In genomic region chr9:87505869-87506678, GRCh38 we compare ENCODE assay signal across 15 cellular contexts. TPM values are rescaled to one million over a fixed set of nuclear protein-coding genes. Genes with fewer than 3 reads are reported as not detected.
A peak's percentile ranks its signal among the peaks of the same experiment; 100 is the strongest.
DNase-seq lines count a peak whose midpoint lies in the region; ATAC-seq and TF ChIP-seq lines count a peak whose summit lies in the region.
"Had no signal": no experiment of that assay in that cellular context is flagged by ENCODE, and none has a peak within 500 bp of the region (broad histone marks: within the 10 kb centered on the region; RNA-seq: fewer than 3 reads in every experiment).

No MANE protein-coding gene starts in this region.

- no peaks in the 10 kb centered on the region for H3K27me3 ChIP-seq in PC-9 (ENCODE audit: insufficient read depth, low read depth)
- no peaks in the 10 kb centered on the region for H3K27me3 ChIP-seq in mesenchymal stem cell (ENCODE audit: control insufficient read depth in 1 of 2, insufficient read depth in 1 of 2, low read length in 2 of 2)

- TF ChIP-seq CTCF in Calu3 (IDR thresholded peaks at IDR 0.05; ENCODE audit: unreplicated experiment) (no peak), PC-9 (conservative IDR thresholded peaks at IDR 0.05) (no peak)

- no peak overlapping the region for H3K4me3 ChIP-seq in PC-9
- no peak overlapping the region for H3K4me3 ChIP-seq in mesenchymal stem cell (ENCODE audit: insufficient read depth in 1 of 2, low read depth in 1 of 2, low read length in 2 of 2)

- no peak overlapping the region for H3K14ac ChIP-seq in mesenchymal stem cell (ENCODE audit: low read length in 2 of 2)

- H3K36me3 ChIP-seq in PC-9 (ENCODE audit: low read depth): peaks cover 25% of the 10 kb centered on the region
- H3K36me3 ChIP-seq in mesenchymal stem cell (ENCODE audit: control insufficient read depth in 1 of 2, insufficient read depth in 2 of 2, low read depth in 1 of 2, low read length in 2 of 2): peaks cover 2 to 31% of the 10 kb centered on the region in 2 experiments

- peak overlapping the region; percentile 32 for H3K4me3 Mint-ChIP-seq in Calu3 (ENCODE audit: low read depth, unreplicated experiment)
- H3K4me3 Mint-ChIP-seq: CD8-positive, alpha-beta T cell; HFFc6 had no signal

- H2AFZ ChIP-seq in PC-9 (no peak overlapping the region), mesenchymal stem cell (ENCODE audit: low read depth, low read length) (no peak overlapping the region)

- no peak overlapping the region for H3K9ac ChIP-seq in mesenchymal stem cell (ENCODE audit: low read length)

- BruUV-seq in Calu3 (replicated peaks; lab: Mats Ljungman, UMichigan) (no TSS peak), PC-9 (replicated peaks; lab: Mats Ljungman, UMichigan) (no TSS peak)

- H3F3A ChIP-seq in PC-9 (ENCODE audit: insufficient read depth, low read depth): peaks cover 38% of the 10 kb centered on the region

- H3K79me2 ChIP-seq in PC-9 (ENCODE audit: low read depth): peaks cover 55% of the 10 kb centered on the region

- DNase-seq in Calu3 (peak; percentile 41), PC-9 (peak in 1 of 2 experiments; percentile 53), left colon (no peak), renal cortical epithelial cell (ENCODE audit: low read depth) (peak; percentile 95), posterior vena cava (ENCODE audit: low spot score) (no peak), mesenchymal stem cell (no peak)
- DNase-seq: CD8-positive, alpha-beta T cell; DMS 273 treated with DMSO at 0.1 percent for 48 hours; GOT3; HFFc6; NCI-H146; NCI-H2081 treated with DMSO at 0.1 percent for 48 hours; NCI-H69; PC-3 had no signal

- peak overlapping the region; percentile 79 for H3K27ac Mint-ChIP-seq in Calu3 (ENCODE audit: unreplicated experiment)
- H3K27ac Mint-ChIP-seq: CD8-positive, alpha-beta T cell; HFFc6 had no signal

- H2BK120ac ChIP-seq in mesenchymal stem cell (ENCODE audit: low read depth, low read length): no peak overlapping the region

- 98% methylated on average over 11 of the region's 13 CpGs for WGBS in mesenchymal stem cell

- peaks cover 25% of the 10 kb centered on the region for H3K79me1 ChIP-seq in mesenchymal stem cell (replicated peaks; ENCODE audit: low read length, poor library complexity, severe bottlenecking)

- H3K9me3 Mint-ChIP-seq in Calu3 (ENCODE audit: low read depth, unreplicated experiment): no peaks in the 10 kb centered on the region
- H3K9me3 Mint-ChIP-seq: CD8-positive, alpha-beta T cell had no signal

- H3K4me1 Mint-ChIP-seq in Calu3 (ENCODE audit: low read depth, unreplicated experiment): peaks cover 40% of the 10 kb centered on the region

- no peak overlapping the region for H2BK15ac ChIP-seq in mesenchymal stem cell (ENCODE audit: low read depth, poor library complexity, severe bottlenecking)

- peak overlapping the region; percentile 22; the same call in 1 of the 2 replicates for H3K4me2 ChIP-seq in PC-9
- H3K4me2 ChIP-seq in mesenchymal stem cell (ENCODE audit: low read length, poor library complexity, severe bottlenecking): no peak overlapping the region

- no peak overlapping the region for H3K4ac ChIP-seq in mesenchymal stem cell (ENCODE audit: low read depth in 1 of 2, low read length in 2 of 2)

- H4K8ac ChIP-seq in mesenchymal stem cell (ENCODE audit: low read length): no peak overlapping the region

- H3K23ac ChIP-seq in mesenchymal stem cell (ENCODE audit: low read length in 2 of 2): no peak overlapping the region

- peak; percentile 6 for ATAC-seq in left colon
- no peak for ATAC-seq in GM21576 (IDR thresholded peaks at IDR 0.05; ENCODE audit: unreplicated experiment)
- ATAC-seq: CD8-positive, alpha-beta T cell; PC-3 had no signal

- intact Hi-C loops in Calu3 (cut with micrococcal nuclease; ENCODE audit: unreplicated experiment) (loop anchor here (5.0 to 10.0 kb wide), 3 partner anchors 69 to 156 kb away; no protein-coding TSS in a partner anchor), PC-9 (cut with micrococcal nuclease; ENCODE audit: unreplicated experiment) (no loop called here), left colon (cut with DNase I, micrococcal nuclease) (no loop called here), posterior vena cava (cut with DNase I) (no loop called here)

- POLR2A ChIA-PET in PC-9 (lab: Charles Lee; ENCODE audit: unreplicated experiment): no interaction called here

- H3K18ac ChIP-seq in mesenchymal stem cell (ENCODE audit: low read depth in 1 of 2, low read length in 2 of 2): no peak overlapping the region

- no peak overlapping the region for H2BK5ac ChIP-seq in mesenchymal stem cell (ENCODE audit: low read depth, low read length, poor library complexity, severe bottlenecking)

- H3K9me2 ChIP-seq in PC-9 (ENCODE audit: insufficient read depth): no peaks in the 10 kb centered on the region

- H3K27me3 Mint-ChIP-seq in Calu3 (ENCODE audit: unreplicated experiment): no peaks in the 10 kb centered on the region

- peak overlapping the region; percentile 35 for H3K27ac ChIP-seq in PC-9
- no peak overlapping the region for H3K27ac ChIP-seq in mesenchymal stem cell (ENCODE audit: low read length, poor library complexity, severe bottlenecking)

- 0 out of 2 replicates have a peak, but pooled peaks cover 3% of the 10 kb centered on the region for H4K20me1 ChIP-seq in PC-9 (ENCODE audit: insufficient read depth)

- peaks cover 54% of the 10 kb centered on the region for H3K36me3 Mint-ChIP-seq in Calu3 (ENCODE audit: insufficient read depth, unreplicated experiment)
- H3K36me3 Mint-ChIP-seq: CD8-positive, alpha-beta T cell had no signal

- no peak overlapping the region for H2BK12ac ChIP-seq in mesenchymal stem cell (ENCODE audit: low read length in 2 of 2)

- CTCF ChIA-PET in Calu3 (lab: Charles Lee) (interaction anchor here (0.7 to 1.0 kb wide), 4 partner anchors 9 to 108 kb away, joined by 3 to 4 read pairs (median 3); partner anchors contain the start of gene DAPK1), PC-9 (lab: Charles Lee) (no interaction called here)

- H3K9me3 ChIP-seq in PC-9 (ENCODE audit: insufficient read depth, low read depth): no peaks in the 10 kb centered on the region
- no peaks in the 10 kb centered on the region for H3K9me3 ChIP-seq in mesenchymal stem cell (ENCODE audit: control insufficient read depth, low read length)

- H4K91ac ChIP-seq in mesenchymal stem cell (ENCODE audit: low read length): no peak overlapping the region

- H3K4me1 ChIP-seq in PC-9 (replicated peaks; ENCODE audit: insufficient read depth): peaks cover 58% of the 10 kb centered on the region
- peaks cover 13% of the 10 kb centered on the region for H3K4me1 ChIP-seq in mesenchymal stem cell (ENCODE audit: control insufficient read depth, insufficient read depth, low read depth, low read length)

- H2AK5ac ChIP-seq in mesenchymal stem cell (ENCODE audit: low read length, severe bottlenecking): no peak overlapping the region

RNA-seq across cellular contexts. Expression of gene DAPK1, which starts 8.4 kb away (rescaled TPM):
- total RNA-seq in Calu3 (2022) (133 and 166 TPM in 2 replicates), PC-9 (2021) (100 and 158 TPM in 2 replicates), left colon (10 to 100 TPM; 10.4 to 22.8 TPM), renal cortical epithelial cell (41.0 and 263 TPM in 2 replicates), posterior vena cava (10 to 100 TPM; 33.2 to 34.3 TPM)
- polyA plus RNA-seq in mesenchymal stem cell (2013, experiment 1 of 2): 3.1 TPM
- 3.0 TPM for polyA plus RNA-seq in mesenchymal stem cell (2013, experiment 2 of 2)
- total RNA-seq: PC-3 had no signal

Comparison
In these comparisons a context has a peak if more than half of its experiments do, and no peak if none do; other contexts are left out.
1. DNase-seq: peak in Calu3 (single experiment) and renal cortical epithelial cell (single experiment); none in left colon (0 of 2), posterior vena cava (single experiment) and mesenchymal stem cell (single experiment).